Comparison of ENCODE assay signal across 21 cellular contexts in genomic region chr1:147591246-147591891, GRCh38.
"Had no signal": no experiment of that assay in that cellular context is flagged by ENCODE, and none has a peak within 500 bp of the region (broad histone marks: within the 10 kb centered on the region; RNA-seq: fewer than 3 reads in every experiment).

No MANE protein-coding gene starts in this region.

- H3K9me3 Mint-ChIP-seq: activated CD8-positive, alpha-beta T cell treated with anti-CD3 and anti-CD28 coated beads for 36 hours; activated naive CD4-positive, alpha-beta T cell treated with anti-CD3 and anti-CD28 coated beads for 36 hours; activated naive CD8-positive, alpha-beta T cell treated with anti-CD3 and anti-CD28 coated beads, Interleukin-2, amount 50 U/mL, for 24 hours; activated T-cell treated with anti-CD3 and anti-CD28 coated beads, Interleukin-2, amount 50 U/mL, for 24 hours; central memory CD8-positive, alpha-beta T cell; T-helper 2 cell treated with Interferon-gamma antibody and Interleukin-4, amounts not matched to agents 5 μg/mL and 100 μg/mL, for 36 hours; WTC11 had no signal

- ATAC-seq: activated CD8-positive, alpha-beta T cell treated with anti-CD3 and anti-CD28 coated beads for 36 hours; activated naive CD8-positive, alpha-beta T cell treated with anti-CD3 and anti-CD28 coated beads, Interleukin-2, amount 50 U/mL, for 24 hours; left colon; WTC11 had no signal

- H3K27me3 Mint-ChIP-seq: central memory CD8-positive, alpha-beta T cell had no signal

- H3K36me3 Mint-ChIP-seq: WTC11 had no signal

- H3K27me3 ChIP-seq: esophagus squamous epithelium, right atrium auricular region had no signal

- H3K27ac ChIP-seq: esophagus squamous epithelium, right atrium auricular region had no signal

- H3K36me3 ChIP-seq: esophagus squamous epithelium, right atrium auricular region had no signal

- DNase-seq: activated CD4-positive, alpha-beta T cell treated with anti-CD3 and anti-CD28 coated beads for 4 hours; activated CD8-positive, alpha-beta T cell treated with anti-CD3 and anti-CD28 coated beads for 36 hours; activated naive CD4-positive, alpha-beta T cell treated with anti-CD3 and anti-CD28 coated beads for 36 hours; activated naive CD8-positive, alpha-beta T cell treated with anti-CD3 and anti-CD28 coated beads, Interleukin-2, amount 50 U/mL, for 24 hours; activated T-cell treated with anti-CD3 and anti-CD28 coated beads, Interleukin-2, amount 50 U/mL, for 24 hours; aorta; effector CD4-positive, alpha-beta T cell; esophagus squamous epithelium; left colon; nephron progenitor cell; nucleus accumbens; posterior cingulate gyrus; stimulated activated CD4-positive, alpha-beta T cell treated with anti-CD3 and anti-CD28 coated beads, Interleukin-12 subunit alpha, Interleukin-12 subunit beta, amount 100 ng/mL, for 4 hours; stimulated activated CD4-positive, alpha-beta T cell treated with anti-CD3 and anti-CD28 coated beads, Interleukin-1b, Interleukin-23, amount 100 ng/mL, for 48 hours; stimulated activated CD8-positive, alpha-beta memory T cell treated with anti-CD3 and anti-CD28 coated beads, Interleukin-4, amount 100 ng/mL, for 48 hours; stimulated activated naive CD4-positive, alpha-beta T cell; SW 1271 had no signal

- H3K4me1 Mint-ChIP-seq: central memory CD8-positive, alpha-beta T cell had no signal

- H3K9me3 ChIP-seq: esophagus squamous epithelium, right atrium auricular region had no signal

- H3K27ac Mint-ChIP-seq: activated CD8-positive, alpha-beta T cell treated with anti-CD3 and anti-CD28 coated beads for 36 hours; activated naive CD4-positive, alpha-beta T cell treated with anti-CD3 and anti-CD28 coated beads for 36 hours; activated naive CD8-positive, alpha-beta T cell treated with anti-CD3 and anti-CD28 coated beads, Interleukin-2, amount 50 U/mL, for 24 hours; activated T-cell treated with anti-CD3 and anti-CD28 coated beads, Interleukin-2, amount 50 U/mL, for 24 hours; nephron progenitor cell; T-helper 2 cell treated with Interferon-gamma antibody and Interleukin-4, amounts not matched to agents 5 μg/mL and 100 μg/mL, for 36 hours; WTC11 had no signal

- H3K4me3 ChIP-seq: esophagus squamous epithelium, right atrium auricular region had no signal

- H3K4me3 Mint-ChIP-seq: activated CD8-positive, alpha-beta T cell treated with anti-CD3 and anti-CD28 coated beads for 36 hours; activated naive CD4-positive, alpha-beta T cell treated with anti-CD3 and anti-CD28 coated beads for 36 hours; activated naive CD8-positive, alpha-beta T cell treated with anti-CD3 and anti-CD28 coated beads, Interleukin-2, amount 50 U/mL, for 24 hours; activated T-cell treated with anti-CD3 and anti-CD28 coated beads, Interleukin-2, amount 50 U/mL, for 24 hours; central memory CD8-positive, alpha-beta T cell; nephron progenitor cell; T-helper 2 cell treated with Interferon-gamma antibody and Interleukin-4, amounts not matched to agents 5 μg/mL and 100 μg/mL, for 36 hours; WTC11 had no signal

- H3K4me1 ChIP-seq: esophagus squamous epithelium, right atrium auricular region had no signal
